ENCODE assay signal across 10 cellular contexts in the genomic region with DNA sequence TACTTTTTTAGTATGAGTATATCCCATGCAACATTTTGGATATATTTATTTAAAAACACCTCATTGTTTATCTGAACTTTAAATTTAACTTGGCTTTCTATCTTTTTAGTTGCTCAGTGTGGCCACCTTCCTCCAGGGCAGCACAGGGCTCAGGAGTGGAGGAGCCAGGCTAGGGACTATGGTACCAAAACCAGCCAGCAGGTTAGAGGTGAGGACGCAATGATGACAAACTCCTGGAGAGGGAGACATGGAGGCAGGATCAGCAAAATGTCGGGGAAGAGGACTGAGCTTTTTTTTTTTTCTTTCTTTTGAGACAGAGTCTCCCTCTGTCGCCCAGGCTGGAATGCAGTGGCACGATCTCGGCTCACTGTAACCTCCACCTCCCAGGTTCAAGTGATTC. TPM values are rescaled to one million over a fixed set of nuclear protein-coding genes. Genes with fewer than 3 reads are reported as not detected.
A peak's percentile ranks its signal among the peaks of the same experiment; 100 is the strongest.
DNase-seq lines count a peak whose midpoint lies in the region; ATAC-seq, FAIRE-seq and TF ChIP-seq lines count a peak whose summit lies in the region.
"Had no signal": no experiment of that assay in that cellular context is flagged by ENCODE, and none has a peak within 500 bp of the region (broad histone marks: within the 10 kb centered on the region; RNA-seq: fewer than 3 reads in every experiment).

No MANE protein-coding gene starts in this region.

- peaks cover 6% of the 10 kb centered on the region for H3K27me3 Mint-ChIP-seq in neural progenitor cell (ENCODE audit: insufficient read depth, low read depth)

- peaks cover 4% of the 10 kb centered on the region for H3F3A ChIP-seq in neural progenitor cell (ENCODE audit: low read depth)

- H3K27me3 ChIP-seq in K562 (ENCODE audit: control insufficient read depth in 2 of 2, insufficient read depth in 2 of 2, low read length in 2 of 2) (no peaks in the 10 kb centered on the region), neural progenitor cell (no peaks in the 10 kb centered on the region)
- H3K27me3 ChIP-seq: BLaER1 treated with 17β-estradiol and CSF1 and Interleukin-3, amounts not matched to agents 10 nM and 100 nM had no signal

- no peaks in the 10 kb centered on the region for H3K36me3 ChIP-seq in K562 (ENCODE audit: control insufficient read depth, insufficient read depth, low read length)
- no peaks in the 10 kb centered on the region for H3K36me3 ChIP-seq in neural progenitor cell
- H3K36me3 ChIP-seq: BLaER1 treated with 17β-estradiol and CSF1 and Interleukin-3, amounts not matched to agents 10 nM and 100 nM had no signal

- no peak overlapping the region for H3K4me3 Mint-ChIP-seq in neural progenitor cell

- ATAC-seq in K562 (peak; percentile 97), GM21526 (IDR thresholded peaks at IDR 0.05; ENCODE audit: low FRiP score, unreplicated experiment) (no peak)

- peak; percentile 56 for DNase-seq in NCI-H748 (lab: John Stamatoyannopoulos, UW; ENCODE audit: unreplicated experiment)
- no peak for DNase-seq in NCI-H748 treated with DMSO at 0.1 percent for 48 hours (lab: John Stamatoyannopoulos, UW)
- DNase-seq in LoVo (ENCODE audit: low spot score) = peak; percentile 47
- DNase-seq in K562 (ENCODE audit: extremely low read depth in 1 of 4, low spot score in 3 of 4) = peak; percentile 46 to 69 (median 54)
- peak; percentile 72 for DNase-seq in neural progenitor cell (ENCODE audit: low spot score)
- no peak for DNase-seq in GM13977 (ENCODE audit: low spot score)
- DNase-seq in NCI-H2196 (lab: John Stamatoyannopoulos, UW; ENCODE audit: unreplicated experiment) = no peak
- DNase-seq: amniotic stem cell had no signal

- H3K4me3 ChIP-seq in K562 = no peak overlapping the region
- H3K4me3 ChIP-seq in neural progenitor cell = no peak overlapping the region
- H3K4me3 ChIP-seq: BLaER1 treated with 17β-estradiol and CSF1 and Interleukin-3, amounts not matched to agents 10 nM and 100 nM had no signal

- POLR2A ChIA-PET in K562 (lab: Yijun Ruan, JAX) = interaction anchor here (0.6 to 1.0 kb wide), 5 partner anchors 12 to 168 kb away, joined by 3 to 5 read pairs (median 4); a partner anchor contains a TSS

- in situ Hi-C loops in K562 (cut with MboI) (no loop called here), GM13977 (cut with MboI; ENCODE audit: low pct_unique_long_range_greater_than_20kb, low sequenced_read_pairs, unreplicated experiment) (no loop called here)

- H4K20me1 ChIP-seq in K562 (replicated peaks; ENCODE audit: control insufficient read depth, insufficient read depth, low read length) (no peaks in the 10 kb centered on the region), neural progenitor cell (ENCODE audit: low read depth) (no peaks in the 10 kb centered on the region)
- H4K20me1 ChIP-seq: BLaER1 treated with 17β-estradiol and CSF1 and Interleukin-3, amounts not matched to agents 10 nM and 100 nM had no signal

- no peak for TF ChIP-seq EP300 in K562 (IDR thresholded peaks at IDR 0.05; ENCODE audit: low read length)

- intact Hi-C loops in K562 (cut with micrococcal nuclease) = no loop called here

- FAIRE-seq in K562 (lab: Jason Lieb, UNC) = peak; percentile 23

- no peak overlapping the region for H3K9ac ChIP-seq in K562 (ENCODE audit: insufficient read depth in 1 of 2, low read depth in 2 of 2, low read length in 2 of 2)
- H3K9ac ChIP-seq in neural progenitor cell = no peak overlapping the region
- H3K9ac ChIP-seq: BLaER1 treated with 17β-estradiol and CSF1 and Interleukin-3, amounts not matched to agents 10 nM and 100 nM had no signal

- peak; percentile 48 to 86 (median 61); a peak in 5 of 6 replicates for TF ChIP-seq CTCF in K562 (IDR thresholded peaks at IDR 0.05 in 2 of 3, conservative IDR thresholded peaks at IDR 0.05 in 1 of 3; ENCODE audit: insufficient read depth in 2 of 3, low read depth in 1 of 3, low read length in 3 of 3)
- TF ChIP-seq CTCF in neural progenitor cell (IDR thresholded peaks at IDR 0.05) = peak; percentile 47
- TF ChIP-seq CTCF in GM13977 (IDR thresholded peaks at IDR 0.05; ENCODE audit: extremely low read depth, insufficient read depth, missing control alignments) = no peak

- no TSS peak for BruUV-seq in K562 (replicated peaks; lab: Mats Ljungman, UMichigan)

- no peak for TF ChIP-seq RAD21 in K562 (CRISPR knock-in tag; conservative IDR thresholded peaks at IDR 0.05 in 1 of 2, IDR thresholded peaks at IDR 0.05 in 1 of 2)

- peaks cover 9% of the 10 kb centered on the region for H3K4me1 Mint-ChIP-seq in neural progenitor cell

- WGBS in K562 (ENCODE audit: insufficient coverage, low coverage, missing lambda C conversion rate) = 5% methylated on average over 4 of the region's 5 CpGs

- no peaks in the 10 kb centered on the region for H3K9me1 ChIP-seq in K562 (ENCODE audit: control insufficient read depth, insufficient read depth, low read length)

- H3K79me2 ChIP-seq in K562 (ENCODE audit: control insufficient read depth, insufficient read depth, low read length) (no peaks in the 10 kb centered on the region), neural progenitor cell (ENCODE audit: low read depth) (no peaks in the 10 kb centered on the region)

- no peak overlapping the region for H3K27ac Mint-ChIP-seq in neural progenitor cell

- H3K4me2 ChIP-seq in K562 (ENCODE audit: insufficient read depth, low read length) = no peak overlapping the region
- H3K4me2 ChIP-seq in neural progenitor cell = no peak overlapping the region
- H3K4me2 ChIP-seq: BLaER1 treated with 17β-estradiol and CSF1 and Interleukin-3, amounts not matched to agents 10 nM and 100 nM had no signal

- peaks cover 4% of the 10 kb centered on the region for H3K9me3 Mint-ChIP-seq in neural progenitor cell

- H3K9me3 ChIP-seq in K562 (replicated peaks; ENCODE audit: control insufficient read depth, insufficient read depth, low read depth, low read length) (no peaks in the 10 kb centered on the region), neural progenitor cell (ENCODE audit: low read depth) (no peaks in the 10 kb centered on the region)

- no peaks in the 10 kb centered on the region for H3K36me3 Mint-ChIP-seq in neural progenitor cell

- CTCF ChIA-PET in K562 (lab: Yijun Ruan, JAX; ENCODE audit: low intra/inter-chr PET ratio) = interaction anchor here (0.6 kb wide), 1 partner anchor 291 kb away, joined by 3 read pairs; no protein-coding TSS in a partner anchor

- H3K27ac ChIP-seq in K562 (ENCODE audit: extremely low read depth, low read depth, low read length) (no peak overlapping the region), neural progenitor cell (no peak overlapping the region)
- H3K27ac ChIP-seq: BLaER1 treated with 17β-estradiol and CSF1 and Interleukin-3, amounts not matched to agents 10 nM and 100 nM had no signal

- H2AFZ ChIP-seq in K562 (ENCODE audit: low read depth, low read length) (peak overlapping the region; percentile 34; the same call in 1 of the 2 replicates), neural progenitor cell (replicated peaks) (no peak overlapping the region)

- peaks cover 6 to 13% of the 10 kb centered on the region in 2 experiments; a peak in 3 of 5 replicates for H3K4me1 ChIP-seq in K562 (replicated peaks in 1 of 2; ENCODE audit: control insufficient read depth in 2 of 2, insufficient read depth in 2 of 2, low read length in 2 of 2)
- peaks cover 5% of the 10 kb centered on the region for H3K4me1 ChIP-seq in neural progenitor cell

- TF ChIP-seq POLR2A in K562 (conservative IDR thresholded peaks at IDR 0.05) = no peak

TF ChIP-seq in K562, 482 proteins besides CTCF, POLR2A, EP300 and RAD21 (continues in another document):
- TF ChIP-seq BCOR (IDR thresholded peaks at IDR 0.05) (0 out of 2 replicates have a peak, but pooled peaks have one; percentile 41), NCOA1 (IDR thresholded peaks at IDR 0.05; ENCODE audit: low read depth) (no peak)

RNA-seq across cellular contexts. Expression of a gene that starts 29.6 kb away (rescaled TPM):
- total RNA-seq in K562 (2011; cell fraction: chromatin; rRNA removed; ENCODE audit: low replicate concordance) = 68.2 and 118 TPM in 2 replicates
- total RNA-seq in K562 (2011; cell fraction: nucleolus; rRNA removed) = 47.8 and 53.5 TPM in 2 replicates
- 91.9 and 153 TPM in 2 replicates for total RNA-seq in K562 (2011; cell fraction: nucleoplasm; rRNA removed)
- total RNA-seq in K562 (2014; rRNA removed) = 149 and 180 TPM in 2 replicates
- 126 and 150 TPM in 2 replicates for total RNA-seq in K562 (2014; rRNA removed; fragmentation: Illumina TruSeq; extraction: Trizol)
- total RNA-seq in K562 (2015; rRNA removed; fragmentation: Illumina TruSeq; extraction: Trizol) = 154 and 156 TPM in 2 replicates
- 277 TPM in 2 replicates for total RNA-seq in K562 (2021)
- polyA plus RNA-seq in K562 (2011; rRNA removed) = 255 and 327 TPM in 2 replicates
- 230 and 235 TPM in 2 replicates for polyA plus RNA-seq in K562 (2011; cell fraction: cytosol; rRNA removed)
- polyA plus RNA-seq in K562 (2011; cell fraction: nucleus; rRNA removed) = 152 and 155 TPM in 2 replicates
- 203 and 388 TPM in 2 replicates for polyA plus RNA-seq in K562 (2012)
- 307 and 350 TPM in 2 replicates for polyA plus RNA-seq in K562 (2014; fragmentation: Illumina TruSeq; extraction: Trizol)
- 10 to 100 TPM; 34.6 to 40.2 TPM for polyA plus RNA-seq in K562 (2014; fragmentation: Nextera tagmentation; extraction: Ambion mirVana)
- 266 and 273 TPM in 2 replicates for polyA plus RNA-seq in K562 (2014; rRNA removed)
- 333 and 438 TPM in 2 replicates for polyA minus RNA-seq in K562 (2011; rRNA and poly(A)+ RNA removed)
- 82.3 and 91.6 TPM in 2 replicates for polyA minus RNA-seq in K562 (2011; cell fraction: cytosol; rRNA and poly(A)+ RNA removed)
- 20.3 and 36.9 TPM in 2 replicates for polyA minus RNA-seq in K562 (2011; cell fraction: nucleus; rRNA and poly(A)+ RNA removed)
- 373 and 403 TPM in 2 replicates for total RNA-seq in neural progenitor cell (ENCODE audit: low replicate concordance)

RNA-seq across cellular contexts. Expression of a gene that starts 53.4 kb away (rescaled TPM):
- 3.0 and 9.9 TPM in 2 replicates for total RNA-seq in K562 (2011; cell fraction: chromatin; rRNA removed; ENCODE audit: low replicate concordance)
- 4.3 and 7.3 TPM in 2 replicates for total RNA-seq in K562 (2011; cell fraction: nucleolus; rRNA removed)
- total RNA-seq in K562 (2011; cell fraction: nucleoplasm; rRNA removed) = 3.1 and 3.6 TPM in 2 replicates
- total RNA-seq in K562 (2014; rRNA removed) = 0.61 and 1.5 TPM in 2 replicates
- 0.18 and 0.45 TPM in 2 replicates for total RNA-seq in K562 (2014; rRNA removed; fragmentation: Illumina TruSeq; extraction: Trizol)
- total RNA-seq in K562 (2015; rRNA removed; fragmentation: Illumina TruSeq; extraction: Trizol) = 0.30 and 0.36 TPM in 2 replicates
- 1.4 and 1.9 TPM in 2 replicates for total RNA-seq in K562 (2021)
- polyA plus RNA-seq in K562 (2011; rRNA removed) = 1.7 and 2.0 TPM in 2 replicates
- 1.6 and 7.6 TPM in 2 replicates for polyA plus RNA-seq in K562 (2011; cell fraction: cytosol; rRNA removed)
- polyA plus RNA-seq in K562 (2011; cell fraction: nucleus; rRNA removed) = 3.7 and 12.1 TPM in 2 replicates
- polyA plus RNA-seq in K562 (2012) = 0.46 and 0.89 TPM in 2 replicates
- polyA plus RNA-seq in K562 (2014; fragmentation: Illumina TruSeq; extraction: Trizol) = 0.58 and 0.65 TPM in 2 replicates
- polyA plus RNA-seq in K562 (2014; fragmentation: Nextera tagmentation; extraction: Ambion mirVana) = under 1 TPM in 1 of 2 experiments, not detected in 1; 0.11 TPM
- 1.7 and 3.4 TPM in 2 replicates for polyA plus RNA-seq in K562 (2014; rRNA removed)
- 0.24 and 0.35 TPM in 2 replicates for polyA minus RNA-seq in K562 (2011; rRNA and poly(A)+ RNA removed)
- 0.38 TPM in 1 of 2 replicates, not detected in the other for polyA minus RNA-seq in K562 (2011; cell fraction: cytosol; rRNA and poly(A)+ RNA removed)
- polyA minus RNA-seq in K562 (2011; cell fraction: nucleus; rRNA and poly(A)+ RNA removed) = 1.1 and 1.2 TPM in 2 replicates
- not detected in 2 replicates for total RNA-seq in neural progenitor cell (ENCODE audit: low replicate concordance)

Comparison
In these comparisons a context has a peak if more than half of its experiments do, and no peak if none do; other contexts are left out.
1. DNase-seq: peak in NCI-H748 (single experiment), LoVo (single experiment), K562 (4 of 4) and neural progenitor cell (single experiment); none in NCI-H748 treated with DMSO at 0.1 percent for 48 hours (single experiment), GM13977 (single experiment) and NCI-H2196 (single experiment).